In genomic region chr20:2006452-2007381, GRCh38 we compare ENCODE assay signal across 9 cellular contexts. TPM values are rescaled to one million over a fixed set of nuclear protein-coding genes. Genes with fewer than 3 reads are reported as not detected.
DNase-seq lines count a peak whose midpoint lies in the region; ATAC-seq and TF ChIP-seq lines count a peak whose summit lies in the region.
"Had no signal": no experiment of that assay in that cellular context is flagged by ENCODE, and none has a peak within 500 bp of the region (broad histone marks: within the 10 kb centered on the region; RNA-seq: fewer than 3 reads in every experiment).

No MANE protein-coding gene starts in this region.

- H3K9me3 ChIP-seq in right lobe of liver, result no peaks in the 10 kb centered on the region

- 14% methylated on average over 17 of the region's 20 CpGs for WGBS in right lobe of liver (ENCODE audit: insufficient coverage, low coverage, low lambda C conversion rate, missing lambda C conversion rate)

- H3K9me3 Mint-ChIP-seq in brain (peaks cover 0 to 6% (median 0%) of the 10 kb centered on the region in 5 experiments), type B pancreatic cell (no peaks in the 10 kb centered on the region)
- H3K9me3 Mint-ChIP-seq: memory B cell had no signal

- H3K4me1 Mint-ChIP-seq in brain, result peaks cover 19% of the 10 kb centered on the region
- H3K4me1 Mint-ChIP-seq in type B pancreatic cell (ENCODE audit: unreplicated experiment), result no peaks in the 10 kb centered on the region
- H3K4me1 Mint-ChIP-seq: memory B cell had no signal

- H3K36me3 Mint-ChIP-seq in brain, result no peaks in the 10 kb centered on the region
- no peaks in the 10 kb centered on the region for H3K36me3 Mint-ChIP-seq in type B pancreatic cell
- H3K36me3 Mint-ChIP-seq: memory B cell had no signal

- H3K4me3 Mint-ChIP-seq in brain (peak overlapping the region in 2 of 5 experiments; percentile 14 to 25), type B pancreatic cell (no peak overlapping the region)
- H3K4me3 Mint-ChIP-seq: memory B cell had no signal

- peak; percentile 39 for DNase-seq in AML-193 (lab: John Stamatoyannopoulos, UW)
- DNase-seq in GM12864 (ENCODE audit: low read depth), result no peak
- DNase-seq in NCI-H526 (lab: John Stamatoyannopoulos, UW), result peak; percentile 25 to 72
- no peak for DNase-seq in right lobe of liver
- peak; percentile 50 for DNase-seq in type B pancreatic cell (ENCODE audit: extremely low spot score, unreplicated experiment)

- H3K27me3 Mint-ChIP-seq in brain, result peaks cover 9% of the 10 kb centered on the region
- H3K27me3 Mint-ChIP-seq in type B pancreatic cell, result peaks cover 64% of the 10 kb centered on the region

- TF ChIP-seq POLR2A in right lobe of liver (IDR thresholded peaks at IDR 0.05), result no peak

- no peaks in the 10 kb centered on the region for H3K4me1 ChIP-seq in right lobe of liver

- H3K27me3 ChIP-seq in right lobe of liver, result no peaks in the 10 kb centered on the region

- peak overlapping the region in 2 of 5 experiments; percentile 41 to 55 for H3K27ac Mint-ChIP-seq in brain
- H3K27ac Mint-ChIP-seq in type B pancreatic cell, result no peak overlapping the region
- H3K27ac Mint-ChIP-seq: memory B cell had no signal

- no peak overlapping the region for H3K27ac ChIP-seq in right lobe of liver

- TF ChIP-seq CTCF in GM12864 (IDR thresholded peaks at IDR 0.05; ENCODE audit: low read depth, low read length, missing control alignments) (peak; percentile 76), brain (conservative IDR thresholded peaks at IDR 0.05) (peak; percentile 56 to 90), right lobe of liver (IDR thresholded peaks at IDR 0.05) (peak; percentile 49 to 73 (median 58)), type B pancreatic cell (conservative IDR thresholded peaks at IDR 0.05) (peak; percentile 92)

- intact Hi-C loops in right lobe of liver (cut with DNase I), result no loop called here

- ATAC-seq in right lobe of liver (peak in 2 of 4 donors; percentile 36 to 50), HG03354 (IDR thresholded peaks at IDR 0.05; ENCODE audit: poor library complexity, severe bottlenecking, unreplicated experiment) (no peak), GM21390 (IDR thresholded peaks at IDR 0.05; ENCODE audit: unreplicated experiment) (no peak)

- no peak overlapping the region for H3K4me3 ChIP-seq in GM12864 (ENCODE audit: low read depth, low read length)
- H3K4me3 ChIP-seq in right lobe of liver, result no peak overlapping the region

- no peaks in the 10 kb centered on the region for H3K36me3 ChIP-seq in right lobe of liver

RNA-seq across cellular contexts. Expression of gene PDYN, which starts 12.9 kb away (rescaled TPM):
- 1.0 TPM for polyA plus RNA-seq in brain (ENCODE audit: insufficient read depth, low read depth, low replicate concordance)
- total RNA-seq in right lobe of liver (not detected), type B pancreatic cell (ENCODE audit: low replicate concordance) (0.19 TPM in 1 of 2 replicates, not detected in the other)

Comparison
In these comparisons a context has a peak if more than half of its experiments do, and no peak if none do; other contexts are left out.
1. DNase-seq: peak in AML-193 (2 of 2), NCI-H526 (2 of 2) and type B pancreatic cell (single experiment); none in GM12864 (single experiment) and right lobe of liver (0 of 3).
2. Peak in every context shown above with its lines, with median percentiles within 50 percentile points of each other: CTCF ChIP-seq.